1 cellular context compared by ENCODE assay signal in the genomic region with DNA sequence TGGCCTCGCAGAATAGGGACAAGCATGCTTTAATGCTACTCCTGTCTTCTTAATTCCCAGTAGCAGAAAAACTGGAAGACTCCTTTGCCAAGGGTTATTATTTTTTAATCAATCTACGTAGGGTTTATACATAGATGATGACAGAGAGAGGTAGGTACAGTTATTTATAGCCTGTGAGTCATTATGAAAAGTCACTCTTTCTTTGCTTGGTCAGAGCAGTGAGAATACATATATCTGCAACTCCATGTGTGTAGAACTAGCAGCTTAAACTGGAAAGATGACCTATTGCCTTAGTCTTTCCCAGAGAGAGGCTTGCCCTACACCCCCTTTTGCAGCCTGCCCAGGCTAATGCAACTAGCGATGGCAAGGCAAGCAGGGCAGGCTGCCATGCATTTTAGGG.
A peak's percentile ranks its signal among the peaks of the same experiment; 100 is the strongest.
TF ChIP-seq lines count a peak whose summit lies in the region.

No MANE protein-coding gene starts in this region.

TF ChIP-seq in SK-N-SH, 30 proteins besides CTCF, POLR2A, EP300 and RAD21 (continued from another document):
- TF ChIP-seq, protein P1, sequence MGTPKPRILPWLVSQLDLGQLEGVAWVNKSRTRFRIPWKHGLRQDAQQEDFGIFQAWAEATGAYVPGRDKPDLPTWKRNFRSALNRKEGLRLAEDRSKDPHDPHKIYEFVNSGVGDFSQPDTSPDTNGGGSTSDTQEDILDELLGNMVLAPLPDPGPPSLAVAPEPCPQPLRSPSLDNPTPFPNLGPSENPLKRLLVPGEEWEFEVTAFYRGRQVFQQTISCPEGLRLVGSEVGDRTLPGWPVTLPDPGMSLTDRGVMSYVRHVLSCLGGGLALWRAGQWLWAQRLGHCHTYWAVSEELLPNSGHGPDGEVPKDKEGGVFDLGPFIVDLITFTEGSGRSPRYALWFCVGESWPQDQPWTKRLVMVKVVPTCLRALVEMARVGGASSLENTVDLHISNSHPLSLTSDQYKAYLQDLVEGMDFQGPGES (IDR thresholded peaks at IDR 0.05; ENCODE audit: low read depth, low read length), result no peak
- TF ChIP-seq RCOR1 (IDR thresholded peaks at IDR 0.05; ENCODE audit: low read length), result no peak
- peak; percentile 56 for TF ChIP-seq FOSL2 (IDR thresholded peaks at IDR 0.05; ENCODE audit: borderline replicate concordance, low read depth)
- no peak for TF ChIP-seq SMC3 (IDR thresholded peaks at IDR 0.05; ENCODE audit: low read depth, low read length)
- TF ChIP-seq TCF12 (IDR thresholded peaks at IDR 0.05), result peak; percentile 50
- TF ChIP-seq MEF2A (IDR thresholded peaks at IDR 0.05; ENCODE audit: borderline replicate concordance, low read depth), result peak; percentile 87
- peak; percentile 46; the same call in 1 of the 2 replicates for TF ChIP-seq JUND (IDR thresholded peaks at IDR 0.05)
